2 cellular contexts compared by ENCODE assay signal in genomic region chr11:59801981-59802638, GRCh38.
TF ChIP-seq lines count a peak whose summit lies in the region.

No MANE protein-coding gene starts in this region.

TF ChIP-seq in A549, 52 proteins besides CTCF, POLR2A, EP300 and RAD21:
- no peak for TF ChIP-seq TFCP2L1 (CRISPR knock-in tag; IDR thresholded peaks at IDR 0.05)

TF ChIP-seq in HepG2, 621 proteins besides CTCF, POLR2A, EP300 and RAD21:
- TF ChIP-seq ADNP (CRISPR knock-in tag; IDR thresholded peaks at IDR 0.05) (no peak), ZNF674 (CRISPR knock-in tag; IDR thresholded peaks at IDR 0.05; ENCODE audit: low read depth) (no peak), RXRB (CRISPR knock-in tag; IDR thresholded peaks at IDR 0.05; ENCODE audit: borderline replicate concordance) (0 out of 2 replicates have a peak, but pooled peaks have one; percentile 18), HDAC2 (CRISPR knock-in tag; IDR thresholded peaks at IDR 0.05) (no peak), RBM39 (IDR thresholded peaks at IDR 0.05; ENCODE audit: low read depth, low read length, poor library complexity, severe bottlenecking) (no peak), FOXP4 (CRISPR knock-in tag; IDR thresholded peaks at IDR 0.05) (no peak), NFYB (CRISPR knock-in tag; IDR thresholded peaks at IDR 0.05) (no peak), SMARCE1 (IDR thresholded peaks at IDR 0.05; ENCODE audit: borderline replicate concordance) (no peak), ZNF263 (CRISPR knock-in tag; IDR thresholded peaks at IDR 0.05) (no peak), HNRNPH1 (optimal IDR thresholded peaks at IDR 0.05; ENCODE audit: low read depth, low read length) (no peak), TARDBP (CRISPR knock-in tag; IDR thresholded peaks at IDR 0.05) (0 out of 2 replicates have a peak, but pooled peaks have one; percentile 39), ZC3H4 (CRISPR knock-in tag; IDR thresholded peaks at IDR 0.05; ENCODE audit: borderline replicate concordance) (no peak), SIN3B (IDR thresholded peaks at IDR 0.05; ENCODE audit: low read length) (no peak)
